Comparison of ENCODE assay signal across 22 cellular contexts in genomic region chr9:14213504-14213903, GRCh38.
A peak's percentile ranks its signal among the peaks of the same experiment; 100 is the strongest.
DNase-seq lines count a peak whose midpoint lies in the region; ATAC-seq, FAIRE-seq and TF ChIP-seq lines count a peak whose summit lies in the region.
"Had no signal": no experiment of that assay in that cellular context is flagged by ENCODE, and none has a peak within 500 bp of the region (broad histone marks: within the 10 kb centered on the region; RNA-seq: fewer than 3 reads in every experiment).

No MANE protein-coding gene starts in this region.

- FAIRE-seq in small intestine (lab: Jason Lieb, UNC): no peak
- FAIRE-seq: H54 had no signal

- H3K36me3 Mint-ChIP-seq in MCF 10A (ENCODE audit: insufficient read depth, unreplicated experiment): peaks cover 17% of the 10 kb centered on the region
- H3K36me3 Mint-ChIP-seq in activated CD4-positive, alpha-beta T cell treated with anti-CD3 and anti-CD28 coated beads for 36 hours (ENCODE audit: low read depth): no peaks in the 10 kb centered on the region
- H3K36me3 Mint-ChIP-seq: activated CD4-positive, alpha-beta memory T cell treated with anti-CD3 and anti-CD28 coated beads for 36 hours; activated naive CD4-positive, alpha-beta T cell treated with anti-CD3 and anti-CD28 coated beads, Interleukin-2, amount 50 U/mL, for 72 hours had no signal

- TF ChIP-seq CTCF in breast epithelium (IDR thresholded peaks at IDR 0.05): no peak
- TF ChIP-seq CTCF in MCF 10A (IDR thresholded peaks at IDR 0.05; ENCODE audit: unreplicated experiment): no peak
- no peak for TF ChIP-seq CTCF in gastroesophageal sphincter (IDR thresholded peaks at IDR 0.05)

- no peaks in the 10 kb centered on the region for H3K27me3 ChIP-seq in breast epithelium
- H3K27me3 ChIP-seq in gastroesophageal sphincter: no peaks in the 10 kb centered on the region
- no peaks in the 10 kb centered on the region for H3K27me3 ChIP-seq in small intestine (ENCODE audit: control insufficient read depth in 2 of 2, insufficient read depth in 2 of 2, low read length in 2 of 2)
- H3K27me3 ChIP-seq: dorsolateral prefrontal cortex, esophagus squamous epithelium, upper lobe of right lung had no signal

- H3K27ac Mint-ChIP-seq in MCF 10A (ENCODE audit: low read depth, unreplicated experiment): no peak overlapping the region
- H3K27ac Mint-ChIP-seq in activated CD4-positive, alpha-beta T cell treated with anti-CD3 and anti-CD28 coated beads for 36 hours: no peak overlapping the region
- H3K27ac Mint-ChIP-seq: activated CD4-positive, alpha-beta memory T cell treated with anti-CD3 and anti-CD28 coated beads for 36 hours had no signal

- WGBS in gastroesophageal sphincter (ENCODE audit: low coverage in 1 of 2), 2 donors: 100% methylated on average over 1 of the region's 2 CpGs; no CpG with 5 or more reads in 1 of the 2 donors
- 8 to 47% (median 18%) methylated on average over 2 of the region's 2 CpGs for WGBS in small intestine, 3 donors

- H3K9me3 ChIP-seq in breast epithelium (no peaks in the 10 kb centered on the region), gastroesophageal sphincter (no peaks in the 10 kb centered on the region), small intestine (ENCODE audit: control insufficient read depth, low read depth) (no peaks in the 10 kb centered on the region)
- H3K9me3 ChIP-seq: esophagus squamous epithelium, upper lobe of right lung had no signal

- H3K27me3 Mint-ChIP-seq in MCF 10A (ENCODE audit: insufficient read depth, unreplicated experiment): no peaks in the 10 kb centered on the region
- H3K27me3 Mint-ChIP-seq in activated CD4-positive, alpha-beta T cell treated with anti-CD3 and anti-CD28 coated beads for 36 hours: peaks cover 16% of the 10 kb centered on the region

- TF ChIP-seq POLR2A in breast epithelium (IDR thresholded peaks at IDR 0.05) (no peak), gastroesophageal sphincter (IDR thresholded peaks at IDR 0.05) (no peak)

- BruUV-seq in MCF 10A (replicated peaks; lab: Mats Ljungman, UMichigan): no TSS peak

- H3K27ac ChIP-seq in breast epithelium (peak overlapping the region; percentile 21 to 27), gastroesophageal sphincter (no peak overlapping the region), small intestine (ENCODE audit: low read depth in 1 of 2, low read length in 1 of 2) (peak overlapping the region; percentile 81 to 90)
- H3K27ac ChIP-seq: dorsolateral prefrontal cortex, esophagus squamous epithelium, upper lobe of right lung, WERI-Rb-1 had no signal

- peaks cover 47% of the 10 kb centered on the region for H3K4me1 Mint-ChIP-seq in MCF 10A (ENCODE audit: insufficient read depth, unreplicated experiment)
- no peaks in the 10 kb centered on the region for H3K4me1 Mint-ChIP-seq in activated CD4-positive, alpha-beta T cell treated with anti-CD3 and anti-CD28 coated beads for 36 hours

- H3K36me3 ChIP-seq in breast epithelium (no peaks in the 10 kb centered on the region), gastroesophageal sphincter (no peaks in the 10 kb centered on the region), small intestine (ENCODE audit: control insufficient read depth in 2 of 2, insufficient read depth in 2 of 2, low read length in 2 of 2) (no peaks in the 10 kb centered on the region)
- H3K36me3 ChIP-seq: esophagus squamous epithelium, upper lobe of right lung, WERI-Rb-1 had no signal

- H3K4me1 ChIP-seq in breast epithelium (peaks cover 4 to 11% of the 10 kb centered on the region in 2 donors), gastroesophageal sphincter (peaks cover 0 to 77% (median 5%) of the 10 kb centered on the region in 3 donors), small intestine (ENCODE audit: control insufficient read depth in 2 of 2, insufficient read depth in 1 of 2, low read depth in 1 of 2, low read length in 1 of 2) (peaks cover 2 to 9% of the 10 kb centered on the region in 2 donors)

- H3K9me3 Mint-ChIP-seq in MCF 10A (ENCODE audit: unreplicated experiment): no peaks in the 10 kb centered on the region
- H3K9me3 Mint-ChIP-seq in activated CD4-positive, alpha-beta T cell treated with anti-CD3 and anti-CD28 coated beads for 36 hours (ENCODE audit: low read depth): no peaks in the 10 kb centered on the region
- H3K9me3 Mint-ChIP-seq: activated CD4-positive, alpha-beta memory T cell treated with anti-CD3 and anti-CD28 coated beads for 36 hours had no signal

- ATAC-seq in gastroesophageal sphincter (peak; percentile 39), HG03135 (IDR thresholded peaks at IDR 0.05; ENCODE audit: unreplicated experiment) (no peak)
- no peak for ATAC-seq in activated CD4-positive, alpha-beta T cell treated with anti-CD3 and anti-CD28 coated beads for 36 hours
- ATAC-seq: activated naive CD4-positive, alpha-beta T cell treated with anti-CD3 and anti-CD28 coated beads, Interleukin-2, amount 50 U/mL, for 72 hours; upper lobe of right lung had no signal

- no peak for TF ChIP-seq EP300 in gastroesophageal sphincter (IDR thresholded peaks at IDR 0.05)

- CTCF ChIA-PET in MCF 10A (lab: Yijun Ruan, JAX): no interaction called here
- CTCF ChIA-PET in activated CD4-positive, alpha-beta T cell treated with anti-CD3 and anti-CD28 coated beads for 36 hours (lab: Charles Lee): interaction anchor here (0.6 kb wide), 1 partner anchor 395 kb away, joined by 3 read pairs; no protein-coding TSS in a partner anchor

- H3K4me3 ChIP-seq in breast epithelium (no peak overlapping the region), gastroesophageal sphincter (no peak overlapping the region), small intestine (ENCODE audit: low read depth in 1 of 2, low read length in 2 of 2) (peak overlapping the region in 1 of 2 donors; percentile 34)
- H3K4me3 ChIP-seq: dorsolateral prefrontal cortex, esophagus squamous epithelium, upper lobe of right lung had no signal

- POLR2A ChIA-PET in MCF 10A (lab: Yijun Ruan, JAX): interaction anchor here (0.9 to 1.0 kb wide), 2 partner anchors 8 to 11 kb away, joined by 3 read pairs; no protein-coding TSS in a partner anchor
- POLR2A ChIA-PET in activated CD4-positive, alpha-beta T cell treated with anti-CD3 and anti-CD28 coated beads for 36 hours (lab: Charles Lee): no interaction called here

- intact Hi-C loops in breast epithelium (cut with DNase I; ENCODE audit: low total_unique reads) (no loop called here), MCF 10A (cut with micrococcal nuclease) (no loop called here)
- intact Hi-C loops in activated CD4-positive, alpha-beta T cell treated with anti-CD3 and anti-CD28 coated beads for 36 hours (cut with DNase I, micrococcal nuclease): no loop called here

- no peak for DNase-seq in breast epithelium (ENCODE audit: low spot score in 2 of 2)
- DNase-seq in MCF 10A (ENCODE audit: unreplicated experiment): no peak
- DNase-seq in OCI-M1 (lab: John Stamatoyannopoulos, UW): peak; percentile 73
- peak; percentile 91 for DNase-seq in small intestine
- DNase-seq in NCI-H1048 (lab: John Stamatoyannopoulos, UW): no peak
- no peak for DNase-seq in activated CD4-positive, alpha-beta T cell treated with anti-CD3 and anti-CD28 coated beads for 36 hours
- DNase-seq: activated CD4-positive, alpha-beta memory T cell treated with anti-CD3 and anti-CD28 coated beads for 36 hours; activated T-cell treated with anti-CD3 and anti-CD28 coated beads, Interleukin-2, amount 50 U/mL, for 48 hours; C1 segment of cervical spinal cord; DMS153; dorsolateral prefrontal cortex; esophagus squamous epithelium; IMR-90; NCI-H1930; retina; stimulated activated naive CD4-positive, alpha-beta T cell treated with Interleukin-2 at 50 U/mL for 16 hours; upper lobe of right lung; WERI-Rb-1 had no signal

- H3K4me3 Mint-ChIP-seq in MCF 10A (ENCODE audit: unreplicated experiment): no peak overlapping the region
- no peak overlapping the region for H3K4me3 Mint-ChIP-seq in activated CD4-positive, alpha-beta T cell treated with anti-CD3 and anti-CD28 coated beads for 36 hours
- H3K4me3 Mint-ChIP-seq: activated CD4-positive, alpha-beta memory T cell treated with anti-CD3 and anti-CD28 coated beads for 36 hours had no signal

Comparison
In these comparisons a context has a peak if more than half of its experiments do, and no peak if none do; other contexts are left out.
1. DNase-seq: peak in OCI-M1 (single experiment) and small intestine (single experiment); none in breast epithelium (0 of 2), MCF 10A (single experiment), NCI-H1048 (single experiment) and activated CD4-positive, alpha-beta T cell treated with anti-CD3 and anti-CD28 coated beads for 36 hours (single experiment).
2. H3K27ac ChIP-seq: peak in breast epithelium (2 of 2) and small intestine (2 of 2); none in gastroesophageal sphincter (0 of 4).